9 cellular contexts compared by ENCODE assay signal in the genomic region with DNA sequence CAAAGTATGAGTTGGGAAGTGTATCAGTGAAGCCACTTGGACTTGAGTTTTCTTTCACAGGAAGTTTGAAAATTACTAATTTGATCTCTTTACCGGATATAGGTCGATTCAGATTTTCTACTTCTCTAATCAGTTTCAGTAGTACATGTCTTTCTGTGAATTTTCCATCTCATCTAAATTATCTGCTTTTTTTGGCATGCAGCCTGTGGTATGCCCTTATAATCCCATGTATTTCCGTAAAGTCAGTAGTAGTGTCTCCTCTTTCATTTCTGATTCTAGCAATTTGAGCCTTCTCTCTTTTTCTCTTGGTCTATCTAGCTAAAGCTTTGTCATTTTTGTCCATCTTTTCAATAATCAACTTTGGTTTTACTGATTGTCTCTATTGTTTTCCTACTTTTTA.
"Had no signal": no experiment of that assay in that cellular context is flagged by ENCODE, and none has a peak within 500 bp of the region (broad histone marks: within the 10 kb centered on the region; RNA-seq: fewer than 3 reads in every experiment).

No MANE protein-coding gene starts in this region.

- H2AFZ ChIP-seq: GM23248, GM23338 had no signal

- H3K36me3 ChIP-seq: HAP-1 had no signal

- H3K4me3 ChIP-seq: GM23248, GM23338, HAP-1 had no signal

- H3K4me2 ChIP-seq: GM23338 had no signal

- H3K9me3 ChIP-seq: HAP-1 had no signal

- H3K9ac ChIP-seq: GM23248 had no signal

- H3K27ac ChIP-seq: GM23248 had no signal

- H3K4me1 ChIP-seq: HAP-1 had no signal

- DNase-seq: GM23248, GOT3, H7, H9, HCEC 1CT, HFFc6 had no signal

- ATAC-seq: GM23338, HCT116 had no signal
